ENCODE assay signal across 1 cellular context in the genomic region with DNA sequence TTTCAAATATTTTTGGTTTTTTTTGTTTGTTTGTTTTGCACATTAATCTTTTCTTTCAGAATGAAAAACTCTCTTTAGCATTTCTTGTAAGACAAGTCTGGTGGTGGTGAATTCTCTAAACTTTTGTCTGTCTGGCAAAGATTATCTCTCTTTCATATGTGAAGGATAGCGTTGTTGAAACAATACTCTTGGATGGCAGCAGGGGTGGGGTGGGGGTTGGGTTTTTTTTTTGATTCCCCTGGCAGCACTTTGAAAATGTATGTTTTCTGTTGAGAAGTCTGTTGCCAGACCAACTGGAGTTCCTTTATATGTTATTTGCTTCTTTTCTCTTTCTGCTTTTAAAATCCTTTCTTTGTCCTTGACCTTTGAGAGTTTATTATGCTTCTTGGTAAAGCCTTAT.
TF ChIP-seq lines count a peak whose summit lies in the region.

No MANE protein-coding gene starts in this region.

TF ChIP-seq in GM23338, 12 proteins besides CTCF, POLR2A, EP300 and RAD21 (continued from another document):
- TF ChIP-seq, protein P1, sequence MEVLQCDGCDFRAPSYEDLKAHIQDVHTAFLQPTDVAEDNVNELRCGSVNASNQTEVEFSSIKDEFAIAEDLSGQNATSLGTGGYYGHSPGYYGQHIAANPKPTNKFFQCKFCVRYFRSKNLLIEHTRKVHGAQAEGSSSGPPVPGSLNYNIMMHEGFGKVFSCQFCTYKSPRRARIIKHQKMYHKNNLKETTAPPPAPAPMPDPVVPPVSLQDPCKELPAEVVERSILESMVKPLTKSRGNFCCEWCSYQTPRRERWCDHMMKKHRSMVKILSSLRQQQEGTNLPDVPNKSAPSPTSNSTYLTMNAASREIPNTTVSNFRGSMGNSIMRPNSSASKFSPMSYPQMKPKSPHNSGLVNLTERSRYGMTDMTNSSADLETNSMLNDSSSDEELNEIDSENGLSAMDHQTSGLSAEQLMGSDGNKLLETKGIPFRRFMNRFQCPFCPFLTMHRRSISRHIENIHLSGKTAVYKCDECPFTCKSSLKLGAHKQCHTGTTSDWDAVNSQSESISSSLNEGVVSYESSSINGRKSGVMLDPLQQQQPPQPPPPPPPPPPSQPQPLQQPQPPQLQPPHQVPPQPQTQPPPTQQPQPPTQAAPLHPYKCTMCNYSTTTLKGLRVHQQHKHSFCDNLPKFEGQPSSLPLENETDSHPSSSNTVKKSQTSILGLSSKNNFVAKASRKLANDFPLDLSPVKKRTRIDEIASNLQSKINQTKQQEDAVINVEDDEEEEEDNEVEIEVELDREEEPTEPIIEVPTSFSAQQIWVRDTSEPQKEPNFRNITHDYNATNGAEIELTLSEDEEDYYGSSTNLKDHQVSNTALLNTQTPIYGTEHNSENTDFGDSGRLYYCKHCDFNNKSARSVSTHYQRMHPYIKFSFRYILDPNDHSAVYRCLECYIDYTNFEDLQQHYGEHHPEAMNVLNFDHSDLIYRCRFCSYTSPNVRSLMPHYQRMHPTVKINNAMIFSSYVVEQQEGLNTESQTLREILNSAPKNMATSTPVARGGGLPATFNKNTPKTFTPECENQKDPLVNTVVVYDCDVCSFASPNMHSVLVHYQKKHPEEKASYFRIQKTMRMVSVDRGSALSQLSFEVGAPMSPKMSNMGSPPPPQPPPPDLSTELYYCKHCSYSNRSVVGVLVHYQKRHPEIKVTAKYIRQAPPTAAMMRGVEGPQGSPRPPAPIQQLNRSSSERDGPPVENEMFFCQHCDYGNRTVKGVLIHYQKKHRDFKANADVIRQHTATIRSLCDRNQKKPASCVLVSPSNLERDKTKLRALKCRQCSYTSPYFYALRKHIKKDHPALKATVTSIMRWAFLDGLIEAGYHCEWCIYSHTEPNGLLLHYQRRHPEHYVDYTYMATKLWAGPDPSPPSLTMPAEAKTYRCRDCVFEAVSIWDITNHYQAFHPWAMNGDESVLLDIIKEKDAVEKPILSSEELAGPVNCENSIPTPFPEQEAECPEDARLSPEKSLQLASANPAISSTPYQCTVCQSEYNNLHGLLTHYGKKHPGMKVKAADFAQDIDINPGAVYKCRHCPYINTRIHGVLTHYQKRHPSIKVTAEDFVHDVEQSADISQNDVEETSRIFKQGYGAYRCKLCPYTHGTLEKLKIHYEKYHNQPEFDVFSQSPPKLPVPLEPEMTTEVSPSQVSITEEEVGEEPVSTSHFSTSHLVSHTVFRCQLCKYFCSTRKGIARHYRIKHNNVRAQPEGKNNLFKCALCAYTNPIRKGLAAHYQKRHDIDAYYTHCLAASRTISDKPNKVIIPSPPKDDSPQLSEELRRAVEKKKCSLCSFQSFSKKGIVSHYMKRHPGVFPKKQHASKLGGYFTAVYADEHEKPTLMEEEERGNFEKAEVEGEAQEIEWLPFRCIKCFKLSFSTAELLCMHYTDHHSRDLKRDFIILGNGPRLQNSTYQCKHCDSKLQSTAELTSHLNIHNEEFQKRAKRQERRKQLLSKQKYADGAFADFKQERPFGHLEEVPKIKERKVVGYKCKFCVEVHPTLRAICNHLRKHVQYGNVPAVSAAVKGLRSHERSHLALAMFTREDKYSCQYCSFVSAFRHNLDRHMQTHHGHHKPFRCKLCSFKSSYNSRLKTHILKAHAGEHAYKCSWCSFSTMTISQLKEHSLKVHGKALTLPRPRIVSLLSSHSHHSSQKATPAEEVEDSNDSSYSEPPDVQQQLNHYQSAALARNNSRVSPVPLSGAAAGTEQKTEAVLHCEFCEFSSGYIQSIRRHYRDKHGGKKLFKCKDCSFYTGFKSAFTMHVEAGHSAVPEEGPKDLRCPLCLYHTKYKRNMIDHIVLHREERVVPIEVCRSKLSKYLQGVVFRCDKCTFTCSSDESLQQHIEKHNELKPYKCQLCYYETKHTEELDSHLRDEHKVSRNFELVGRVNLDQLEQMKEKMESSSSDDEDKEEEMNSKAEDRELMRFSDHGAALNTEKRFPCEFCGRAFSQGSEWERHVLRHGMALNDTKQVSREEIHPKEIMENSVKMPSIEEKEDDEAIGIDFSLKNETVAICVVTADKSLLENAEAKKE (CRISPR knock-in tag; IDR thresholded peaks at IDR 0.05), result no peak
